In the genomic region with DNA sequence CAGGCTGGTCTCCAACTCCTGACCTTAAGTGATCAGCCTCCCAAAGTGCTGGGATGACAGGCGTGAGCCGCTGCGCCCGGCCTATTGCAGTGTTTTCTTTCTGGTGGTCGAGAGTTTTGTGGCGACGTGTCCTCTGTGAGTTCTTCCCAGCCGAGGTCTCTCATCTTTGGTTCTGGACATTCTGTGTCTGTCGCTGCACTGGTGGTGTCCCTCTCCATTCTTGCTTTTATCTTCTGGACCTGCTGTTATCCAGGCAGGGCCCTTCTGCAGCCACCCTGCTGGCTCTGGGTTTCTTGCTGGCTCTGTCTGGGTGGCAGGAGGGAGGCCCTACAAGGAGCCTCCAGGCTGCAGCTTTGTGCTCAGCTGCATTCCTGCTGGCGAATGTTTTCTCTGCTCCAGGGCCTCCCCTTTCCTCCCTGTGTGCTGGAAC, we compare ENCODE assay signal across 8 cellular contexts.
DNase-seq lines count a peak whose midpoint lies in the region; ATAC-seq lines count a peak whose summit lies in the region.

No MANE protein-coding gene starts in this region.

- H3K27ac ChIP-seq in ACC112 (ENCODE audit: low read depth, low read length) = peak overlapping the region; percentile 60; the same call in 1 of the 2 replicates

- ATAC-seq in GM18909 (IDR thresholded peaks at IDR 0.05; ENCODE audit: poor library complexity, unreplicated experiment) (no peak), HG02571 (IDR thresholded peaks at IDR 0.05; ENCODE audit: unreplicated experiment) (no peak)

- no peaks in the 10 kb centered on the region for H3K79me2 ChIP-seq in ACC112 (ENCODE audit: control insufficient read depth, insufficient read depth, low read length, unreplicated experiment)

- no peaks in the 10 kb centered on the region for H3K36me3 ChIP-seq in ACC112 (ENCODE audit: insufficient read depth, low read length)

- peak; percentile 50 for DNase-seq in EL
- DNase-seq in activated CD8-positive, alpha-beta memory T cell treated with anti-CD3 and anti-CD28 coated beads, Interleukin-2, amount 50 U/mL, for 48 hours = peak; percentile 56
- DNase-seq in left kidney (ENCODE audit: low read depth, low spot score) = peak; percentile 35
- no peak for DNase-seq in NCI-H1417 treated with DMSO at 0.1 percent for 48 hours (lab: John Stamatoyannopoulos, UW)
- no peak for DNase-seq in stimulated activated CD4-positive, alpha-beta T cell treated with anti-CD3 and anti-CD28 coated beads, Interleukin-12 subunit alpha, Interleukin-12 subunit beta, amount 100 ng/mL, for 4 hours

- no peaks in the 10 kb centered on the region for H3K27me3 ChIP-seq in ACC112 (ENCODE audit: insufficient read depth, low read length)

- no peak overlapping the region for H2AFZ ChIP-seq in ACC112 (ENCODE audit: low read length, unreplicated experiment)

- peaks cover 22% of the 10 kb centered on the region for H3K4me1 ChIP-seq in ACC112 (ENCODE audit: control insufficient read depth, insufficient read depth, low read length, unreplicated experiment)

- H3K4me3 ChIP-seq in ACC112 (ENCODE audit: low read depth, low read length) = no peak overlapping the region

Comparison
In these comparisons a context has a peak if more than half of its experiments do, and no peak if none do; other contexts are left out.
1. DNase-seq: peak in EL (single experiment), activated CD8-positive, alpha-beta memory T cell treated with anti-CD3 and anti-CD28 coated beads, Interleukin-2, amount 50 U/mL, for 48 hours (single experiment) and left kidney (single experiment); none in NCI-H1417 treated with DMSO at 0.1 percent for 48 hours (single experiment) and stimulated activated CD4-positive, alpha-beta T cell treated with anti-CD3 and anti-CD28 coated beads, Interleukin-12 subunit alpha, Interleukin-12 subunit beta, amount 100 ng/mL, for 4 hours (single experiment).